In genomic region chr5:69166686-69167487, GRCh38 we compare ENCODE assay signal across 8 cellular contexts. TPM values are rescaled to one million over a fixed set of nuclear protein-coding genes. Genes with fewer than 3 reads are reported as not detected.
DNase-seq lines count a peak whose midpoint lies in the region; ATAC-seq, FAIRE-seq and TF ChIP-seq lines count a peak whose summit lies in the region.

CCNB1 (plus strand) TSS chr5:69167150; CDS start chr5:69167263, 113 bp downstream.

- peaks cover 20% of the 10 kb centered on the region for H3K4me1 Mint-ChIP-seq in mesothelial cell of epicardium

- peak within 1 kb of the TSS; percentile 97 for H3K4me3 Mint-ChIP-seq in mesothelial cell of epicardium

- H3K9me3 ChIP-seq in OCI-LY1 (ENCODE audit: low read length) = no peaks in the 10 kb centered on the region

- H3K4me3 ChIP-seq in OCI-LY1 (ENCODE audit: low read depth, low read length, poor library complexity, severe bottlenecking) = peak within 1 kb of the TSS; percentile 84

- peak within 1 kb of the TSS; percentile 79 for H3K4me2 ChIP-seq in OCI-LY1 (ENCODE audit: low read length)

- no peaks in the 10 kb centered on the region for H3K27me3 ChIP-seq in OCI-LY1 (ENCODE audit: insufficient read depth, low read length)

- H3K27me3 Mint-ChIP-seq in mesothelial cell of epicardium (ENCODE audit: low read depth) = no peaks in the 10 kb centered on the region

- peak within 1 kb of the TSS; percentile 92 for H3K9ac ChIP-seq in OCI-LY1 (ENCODE audit: low read length)

- no peaks in the 10 kb centered on the region for H3F3A ChIP-seq in OCI-LY1 (ENCODE audit: insufficient read depth, low read length)

- peaks cover 16% of the 10 kb centered on the region; the same call in 1 of the 2 replicates for H3K79me2 ChIP-seq in OCI-LY1 (ENCODE audit: insufficient read depth, low read length)

- peak within 1 kb of the TSS; percentile 98 for H3K27ac Mint-ChIP-seq in mesothelial cell of epicardium

- no peaks in the 10 kb centered on the region for H3K9me3 Mint-ChIP-seq in mesothelial cell of epicardium

- peaks cover 40% of the 10 kb centered on the region for H3K36me3 ChIP-seq in OCI-LY1 (ENCODE audit: insufficient read depth, low read length)

- 0 out of 2 replicates have a peak within 1 kb of the TSS, but pooled peaks have one; percentile 29 for H2AFZ ChIP-seq in OCI-LY1 (ENCODE audit: low read length)

- H3K27ac ChIP-seq in OCI-LY1 (ENCODE audit: low read depth, low read length, poor library complexity, severe bottlenecking) = peak within 1 kb of the TSS; percentile 87

- H4K20me1 ChIP-seq in OCI-LY1 (ENCODE audit: insufficient read depth, low read length) = no peaks in the 10 kb centered on the region

- TF ChIP-seq CTCF in OCI-LY1 (IDR thresholded peaks at IDR 0.05; ENCODE audit: low read length) (no peak), mesothelial cell of epicardium (IDR thresholded peaks at IDR 0.05; ENCODE audit: unreplicated experiment) (no peak)

- peak; percentile 99 for DNase-seq in DMS 273 (lab: John Stamatoyannopoulos, UW; ENCODE audit: unreplicated experiment)
- peak; percentile 96 for DNase-seq in HuH-7 (ENCODE audit: low spot score)
- DNase-seq in activated CD8-positive, alpha-beta memory T cell treated with anti-CD3 and anti-CD28 coated beads, Interleukin-2, amount 50 U/mL, for 24 hours (ENCODE audit: extremely low read depth) = peak; percentile 93
- peak; percentile 97 to 99 for DNase-seq in mesothelial cell of epicardium (ENCODE audit: low spot score in 2 of 2, unreplicated experiment in 2 of 2)
- peak; percentile 94 to 96 for DNase-seq in stimulated activated CD8-positive, alpha-beta memory T cell treated with anti-CD3 and anti-CD28 coated beads, Interleukin-15, amount 100 ng/mL, for 4 hours (ENCODE audit: low read depth in 2 of 2)

- H3K9me2 ChIP-seq in OCI-LY1 (ENCODE audit: low read depth, low read length) = no peaks in the 10 kb centered on the region

- peak; percentile 95 for FAIRE-seq in endometrium (lab: Jason Lieb, UNC)

- peaks cover 27% of the 10 kb centered on the region for H3K4me1 ChIP-seq in OCI-LY1 (ENCODE audit: insufficient read depth, low read length, severe bottlenecking)

- ATAC-seq in GM21526 (IDR thresholded peaks at IDR 0.05; ENCODE audit: low FRiP score, unreplicated experiment) = peak; percentile 97

- H3K36me3 Mint-ChIP-seq in mesothelial cell of epicardium = peaks cover 15% of the 10 kb centered on the region

RNA-seq across cellular contexts. Expression of gene CCNB1, which starts in this region (rescaled TPM):
- total RNA-seq in mesothelial cell of epicardium = 55.3 to 62.7 TPM (median 60.5 TPM) in 3 replicates

Comparison
In these comparisons a context has a peak if more than half of its experiments do, and no peak if none do; other contexts are left out.
1. Peak in every context shown above with its lines: DNase-seq, ATAC-seq, H3K4me3 ChIP-seq and H3K27ac ChIP-seq.